In the genomic region with DNA sequence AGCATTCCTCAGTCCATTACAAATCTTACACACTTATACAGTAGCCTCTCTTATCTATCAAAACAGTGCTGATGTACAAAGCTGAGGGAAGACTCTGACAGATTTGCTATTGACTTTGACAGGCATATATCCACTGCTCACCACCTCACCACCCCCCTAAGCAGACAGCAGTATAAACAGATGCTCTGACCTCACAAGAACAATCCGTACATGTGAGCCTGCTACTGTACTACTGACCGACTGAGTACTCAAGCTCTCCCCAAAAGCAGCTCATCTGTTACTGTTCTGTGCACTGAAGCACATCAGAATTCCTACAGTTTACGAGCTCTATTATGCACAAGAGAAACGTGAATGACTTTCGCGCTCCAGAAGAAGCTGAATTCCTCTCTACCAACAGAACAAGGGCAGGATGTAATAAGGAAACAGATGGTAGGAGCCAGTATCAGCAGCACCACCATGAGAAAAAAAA, we compare ENCODE assay signal across 9 cellular contexts.
DNase-seq lines count a peak whose midpoint lies in the region; ATAC-seq and TF ChIP-seq lines count a peak whose summit lies in the region.
"Had no signal": no experiment of that assay in that cellular context is flagged by ENCODE, and none has a peak within 500 bp of the region (broad histone marks: within the 10 kb centered on the region; RNA-seq: fewer than 3 reads in every experiment).

No MANE protein-coding gene starts in this region.

- H3K14ac ChIP-seq in mesenchymal stem cell (ENCODE audit: low read length in 2 of 2), result no peak overlapping the region

- H3K27me3 ChIP-seq in MG63 (no peaks in the 10 kb centered on the region), mesenchymal stem cell (ENCODE audit: control insufficient read depth in 1 of 2, insufficient read depth in 1 of 2, low read length in 2 of 2) (no peaks in the 10 kb centered on the region)

- H3K9me3 Mint-ChIP-seq in effector memory CD8-positive, alpha-beta T cell, result no peaks in the 10 kb centered on the region

- H3K27ac ChIP-seq in mesenchymal stem cell (ENCODE audit: low read length, poor library complexity, severe bottlenecking), result peak overlapping the region; percentile 73

- no peak overlapping the region for H4K91ac ChIP-seq in mesenchymal stem cell (ENCODE audit: low read length)

- no peak overlapping the region for H2BK5ac ChIP-seq in mesenchymal stem cell (ENCODE audit: low read depth, low read length, poor library complexity, severe bottlenecking)

- H3K18ac ChIP-seq in mesenchymal stem cell (ENCODE audit: low read depth in 1 of 2, low read length in 2 of 2), result peak overlapping the region in 1 of 2 experiments; percentile 18

- H3K4me3 Mint-ChIP-seq in effector memory CD8-positive, alpha-beta T cell, result no peak overlapping the region

- no peaks in the 10 kb centered on the region for H3K4me1 Mint-ChIP-seq in effector memory CD8-positive, alpha-beta T cell (ENCODE audit: low read depth in 2 of 2)

- H2AFZ ChIP-seq in mesenchymal stem cell (ENCODE audit: low read depth, low read length), result no peak overlapping the region

- H3K23ac ChIP-seq in mesenchymal stem cell (ENCODE audit: low read length in 2 of 2), result no peak overlapping the region

- H3K4me3 ChIP-seq in AG10803 (ENCODE audit: low read length) (no peak overlapping the region), MG63 (peak overlapping the region; percentile 12; the same call in 1 of the 2 replicates), mesenchymal stem cell (ENCODE audit: insufficient read depth in 1 of 2, low read depth in 1 of 2, low read length in 2 of 2) (peak overlapping the region in 1 of 2 experiments; percentile 68)

- no peaks in the 10 kb centered on the region for H3K27me3 Mint-ChIP-seq in effector memory CD8-positive, alpha-beta T cell

- H3K36me3 Mint-ChIP-seq in effector memory CD8-positive, alpha-beta T cell (ENCODE audit: insufficient read depth), result no peaks in the 10 kb centered on the region

- TF ChIP-seq CTCF in AG10803 (conservative IDR thresholded peaks at IDR 0.05; ENCODE audit: low read length), result no peak

- H3K4ac ChIP-seq in mesenchymal stem cell (ENCODE audit: low read depth in 1 of 2, low read length in 2 of 2), result no peak overlapping the region

- peaks cover 2% of the 10 kb centered on the region for H3K4me1 ChIP-seq in mesenchymal stem cell (ENCODE audit: control insufficient read depth, insufficient read depth, low read depth, low read length)

- H3K4me2 ChIP-seq in mesenchymal stem cell (ENCODE audit: low read length, poor library complexity, severe bottlenecking), result peak overlapping the region; percentile 17

- no peak overlapping the region for H2BK15ac ChIP-seq in mesenchymal stem cell (ENCODE audit: low read depth, poor library complexity, severe bottlenecking)

- peak overlapping the region; percentile 61 for H3K9ac ChIP-seq in mesenchymal stem cell (ENCODE audit: low read length)

- H4K8ac ChIP-seq in mesenchymal stem cell (ENCODE audit: low read length), result no peak overlapping the region

- no peak overlapping the region for H3K27ac Mint-ChIP-seq in effector memory CD8-positive, alpha-beta T cell

- H2BK12ac ChIP-seq in mesenchymal stem cell (ENCODE audit: low read length in 2 of 2), result peak overlapping the region in 1 of 2 experiments; percentile 15

- no peak overlapping the region for H2BK120ac ChIP-seq in mesenchymal stem cell (ENCODE audit: low read depth, low read length)

- H2AK5ac ChIP-seq in mesenchymal stem cell (ENCODE audit: low read length, severe bottlenecking), result no peak overlapping the region

- H3K79me1 ChIP-seq in mesenchymal stem cell (replicated peaks; ENCODE audit: low read length, poor library complexity, severe bottlenecking), result no peaks in the 10 kb centered on the region

- DNase-seq in AG10803 (ENCODE audit: low read depth) (peak; percentile 26), MG63 (no peak), astrocyte of the hippocampus (ENCODE audit: low read depth, low spot score) (peak; percentile 40), mesenchymal stem cell (peak; percentile 30), NCI-H187 treated with DMSO at 0.1 percent for 48 hours (lab: John Stamatoyannopoulos, UW) (no peak)
- DNase-seq in effector memory CD8-positive, alpha-beta T cell, result no peak

- ATAC-seq in effector memory CD8-positive, alpha-beta T cell (replicated peaks), result no peak
- no peak for ATAC-seq in HG02884 (IDR thresholded peaks at IDR 0.05; ENCODE audit: unreplicated experiment)
- ATAC-seq in GM18502 (IDR thresholded peaks at IDR 0.05; ENCODE audit: poor library complexity, unreplicated experiment), result no peak
- ATAC-seq: HCT116 had no signal

- WGBS in mesenchymal stem cell, result 9% methylated on average over 2 of the region's 6 CpGs

- H3K9me3 ChIP-seq in MG63 (no peaks in the 10 kb centered on the region), mesenchymal stem cell (ENCODE audit: control insufficient read depth, low read length) (no peaks in the 10 kb centered on the region)

- H3K36me3 ChIP-seq in MG63 (no peaks in the 10 kb centered on the region), mesenchymal stem cell (ENCODE audit: control insufficient read depth in 1 of 2, insufficient read depth in 2 of 2, low read depth in 1 of 2, low read length in 2 of 2) (no peaks in the 10 kb centered on the region)

Comparison
In these comparisons a context has a peak if more than half of its experiments do, and no peak if none do; other contexts are left out.
1. DNase-seq: peak in AG10803 (single experiment), astrocyte of the hippocampus (single experiment) and mesenchymal stem cell (single experiment); none in MG63 (single experiment), effector memory CD8-positive, alpha-beta T cell (0 of 3) and NCI-H187 treated with DMSO at 0.1 percent for 48 hours (single experiment).